Comparison of ENCODE assay signal across 2 cellular contexts in the genomic region with DNA sequence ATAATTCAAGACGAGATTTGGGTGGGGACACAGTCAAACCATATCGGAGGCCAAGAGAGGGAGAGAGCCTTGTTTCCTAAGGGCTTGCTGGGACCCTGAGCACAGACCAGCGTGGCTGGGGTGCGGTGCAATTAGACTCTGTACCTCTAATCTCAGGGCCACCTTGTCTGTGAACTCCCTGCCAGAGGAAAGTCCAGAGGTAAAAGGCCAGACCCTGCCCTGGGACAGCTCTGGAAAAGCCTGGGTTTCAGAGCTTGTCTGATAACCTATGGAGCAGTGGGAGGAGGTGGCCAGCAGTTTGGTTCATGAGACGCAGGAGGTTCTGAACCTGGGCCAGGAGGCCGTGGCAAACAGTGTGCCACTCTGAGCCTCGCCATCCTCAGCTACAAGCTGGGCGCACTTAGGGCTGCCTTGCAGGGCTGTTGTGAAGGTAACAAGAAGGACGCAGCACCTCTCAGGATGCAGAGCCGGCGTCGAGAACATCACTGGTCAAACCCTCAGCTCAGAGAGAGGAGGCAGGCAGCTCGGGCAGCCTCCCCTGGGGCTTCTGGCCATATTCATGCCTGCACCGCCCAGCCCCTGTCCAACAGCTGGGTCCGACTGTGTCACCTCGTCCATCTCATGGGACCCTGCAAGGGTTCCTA.
TF ChIP-seq lines count a peak whose summit lies in the region.

No MANE protein-coding gene starts in this region.

TF ChIP-seq in K562, 482 proteins besides CTCF, POLR2A, EP300 and RAD21:
- TF ChIP-seq JUN (IDR thresholded peaks at IDR 0.05; ENCODE audit: borderline replicate concordance, low read depth, low read length) (no peak), JUN (CRISPR knock-in tag; IDR thresholded peaks at IDR 0.05; ENCODE audit: borderline replicate concordance) (0 out of 2 replicates have a peak, but pooled peaks have one; percentile 32), RBM14 (IDR thresholded peaks at IDR 0.05; ENCODE audit: borderline replicate concordance, insufficient read depth, low read depth, low read length) (no peak), HMG20A (CRISPR knock-in tag; conservative IDR thresholded peaks at IDR 0.05) (no peak), SMARCA4 (IDR thresholded peaks at IDR 0.05) (no peak), MAX (CRISPR knock-in tag; IDR thresholded peaks at IDR 0.05) (0 out of 2 replicates have a peak, but pooled peaks have one; percentile 13)

TF ChIP-seq in SK-N-SH, 30 proteins besides CTCF, POLR2A, EP300 and RAD21:
- TF ChIP-seq GATA2 (CRISPR knock-in tag; IDR thresholded peaks at IDR 0.05) (no peak), CHD2 (IDR thresholded peaks at IDR 0.05; ENCODE audit: low read length, partially characterized antibody) (no peak), USF2 (IDR thresholded peaks at IDR 0.05; ENCODE audit: borderline replicate concordance, low read depth, low read length) (no peak), SMC3 (IDR thresholded peaks at IDR 0.05; ENCODE audit: low read depth, low read length) (no peak)
